Comparison of ENCODE assay signal across 14 cellular contexts in genomic region chr2:215983581-215984351, GRCh38. TPM values are rescaled to one million over a fixed set of nuclear protein-coding genes. Genes with fewer than 3 reads are reported as not detected.
DNase-seq lines count a peak whose midpoint lies in the region; ATAC-seq and TF ChIP-seq lines count a peak whose summit lies in the region.
"Had no signal": no experiment of that assay in that cellular context is flagged by ENCODE, and none has a peak within 500 bp of the region (broad histone marks: within the 10 kb centered on the region; RNA-seq: fewer than 3 reads in every experiment).

No MANE protein-coding gene starts in this region.

- H3K4me3 Mint-ChIP-seq in stimulated activated naive CD8-positive, alpha-beta T cell treated with anti-CD3 and anti-CD28 coated beads, Interleukin-15, amount 100 ng/mL, for 72 hours: no peak overlapping the region
- H3K4me3 Mint-ChIP-seq in activated T-cell treated with anti-CD3 and anti-CD28 coated beads, Interleukin-2, amount 50 U/mL, for 4 hours: no peak overlapping the region
- H3K4me3 Mint-ChIP-seq: activated T-cell treated with anti-CD3 and anti-CD28 coated beads, Interleukin-2, amount 50 U/mL, for 24 hours; stimulated activated effector memory CD8-positive, alpha-beta T cell treated with anti-CD3 and anti-CD28 coated beads, Interleukin-12 subunit alpha, Interleukin-12 subunit beta, amount 100 ng/mL, for 72 hours had no signal

- no peaks in the 10 kb centered on the region for H3K36me3 ChIP-seq in suprapubic skin

- peaks cover 31% of the 10 kb centered on the region for H3K36me3 Mint-ChIP-seq in activated T-cell treated with anti-CD3 and anti-CD28 coated beads, Interleukin-2, amount 50 U/mL, for 4 hours (ENCODE audit: insufficient read depth)

- H3K27ac ChIP-seq in suprapubic skin: peak overlapping the region; percentile 6

- no peak for TF ChIP-seq CTCF in suprapubic skin (IDR thresholded peaks at IDR 0.05)

- H3K9me3 ChIP-seq in suprapubic skin: no peaks in the 10 kb centered on the region

- no peak overlapping the region for H3K4me3 ChIP-seq in suprapubic skin
- H3K4me3 ChIP-seq: smooth muscle cell had no signal

- H3K9me3 Mint-ChIP-seq in stimulated activated naive CD8-positive, alpha-beta T cell treated with anti-CD3 and anti-CD28 coated beads, Interleukin-15, amount 100 ng/mL, for 72 hours: peaks cover 16 to 17% of the 10 kb centered on the region in 2 donors
- H3K9me3 Mint-ChIP-seq in activated T-cell treated with anti-CD3 and anti-CD28 coated beads, Interleukin-2, amount 50 U/mL, for 4 hours: peaks cover 8% of the 10 kb centered on the region

- no peaks in the 10 kb centered on the region for H3K27me3 Mint-ChIP-seq in stimulated activated naive CD8-positive, alpha-beta T cell treated with anti-CD3 and anti-CD28 coated beads, Interleukin-15, amount 100 ng/mL, for 72 hours
- H3K27me3 Mint-ChIP-seq in activated T-cell treated with anti-CD3 and anti-CD28 coated beads, Interleukin-2, amount 50 U/mL, for 4 hours (ENCODE audit: low read depth): no peaks in the 10 kb centered on the region
- H3K27me3 Mint-ChIP-seq: activated T-cell treated with anti-CD3 and anti-CD28 coated beads, Interleukin-2, amount 50 U/mL, for 24 hours had no signal

- WGBS in suprapubic skin: 65% methylated on average over 2 of the region's 2 CpGs

- TF ChIP-seq EP300 in suprapubic skin (IDR thresholded peaks at IDR 0.05): no peak

- no peaks in the 10 kb centered on the region for H3K27me3 ChIP-seq in suprapubic skin

- peaks cover 4% of the 10 kb centered on the region for H3K4me1 Mint-ChIP-seq in stimulated activated naive CD8-positive, alpha-beta T cell treated with anti-CD3 and anti-CD28 coated beads, Interleukin-15, amount 100 ng/mL, for 72 hours
- H3K4me1 Mint-ChIP-seq in activated T-cell treated with anti-CD3 and anti-CD28 coated beads, Interleukin-2, amount 50 U/mL, for 4 hours (ENCODE audit: low read depth): peaks cover 13% of the 10 kb centered on the region

- ATAC-seq in stimulated activated naive CD8-positive, alpha-beta T cell treated with anti-CD3 and anti-CD28 coated beads, Interleukin-15, amount 100 ng/mL, for 72 hours: no peak
- ATAC-seq in stimulated activated naive CD8-positive, alpha-beta T cell treated with anti-CD3 and anti-CD28 coated beads, Interleukin-15, Interleukin-2, amounts not matched to agents 100 U/mL and 50 U/mL, for 24 hours: no peak
- peak; percentile 65 for ATAC-seq in HG02798 (IDR thresholded peaks at IDR 0.05; ENCODE audit: poor library complexity, unreplicated experiment)
- ATAC-seq in activated T-cell treated with anti-CD3 and anti-CD28 coated beads, Interleukin-2, amount 50 U/mL, for 4 hours: no peak
- no peak for ATAC-seq in left lobe of liver
- ATAC-seq: stimulated activated effector memory CD8-positive, alpha-beta T cell treated with anti-CD3 and anti-CD28 coated beads, Interleukin-12 subunit alpha, Interleukin-12 subunit beta, amount 100 ng/mL, for 72 hours had no signal

- no peak for DNase-seq in stimulated activated naive CD8-positive, alpha-beta T cell treated with anti-CD3 and anti-CD28 coated beads, Interleukin-15, amount 100 ng/mL, for 72 hours
- DNase-seq in stimulated activated naive CD8-positive, alpha-beta T cell treated with anti-CD3 and anti-CD28 coated beads, Interleukin-15, Interleukin-2, amounts not matched to agents 100 U/mL and 50 U/mL, for 24 hours: no peak
- DNase-seq in NCI-H2171 (lab: John Stamatoyannopoulos, UW): peak; percentile 35
- DNase-seq in suprapubic skin (ENCODE audit: low spot score in 2 of 2): no peak
- no peak for DNase-seq in activated T-cell treated with anti-CD3 and anti-CD28 coated beads, Interleukin-2, amount 50 U/mL, for 48 hours
- no peak for DNase-seq in activated T-cell treated with anti-CD3 and anti-CD28 coated beads, Interleukin-2, amount 50 U/mL, for 4 hours
- no peak for DNase-seq in left lobe of liver (ENCODE audit: low spot score)
- DNase-seq: ACHN; activated T-cell treated with anti-CD3 and anti-CD28 coated beads, Interleukin-2, amount 50 U/mL, for 24 hours; cerebellar nuclear complex; NCI-H2081 had no signal

- H3K27ac Mint-ChIP-seq in stimulated activated naive CD8-positive, alpha-beta T cell treated with anti-CD3 and anti-CD28 coated beads, Interleukin-15, amount 100 ng/mL, for 72 hours: peak overlapping the region; percentile 31 to 54
- H3K27ac Mint-ChIP-seq: stimulated activated effector memory CD8-positive, alpha-beta T cell treated with anti-CD3 and anti-CD28 coated beads, Interleukin-12 subunit alpha, Interleukin-12 subunit beta, amount 100 ng/mL, for 72 hours had no signal

- no peak for TF ChIP-seq POLR2A in suprapubic skin (IDR thresholded peaks at IDR 0.05)

- peaks cover 7% of the 10 kb centered on the region for H3K4me1 ChIP-seq in suprapubic skin

RNA-seq across cellular contexts. Expression of gene MREG, which starts 29.6 kb away (rescaled TPM):
- total RNA-seq in suprapubic skin (10 to 100 TPM; 26.1 to 37.3 (median 29.7) TPM), left lobe of liver (6.2 TPM)
- 10 to 100 TPM; 14.9 to 23.2 (median 15.0) TPM for total RNA-seq in activated T-cell treated with anti-CD3 and anti-CD28 coated beads, Interleukin-2, amount 50 U/mL, for 4 hours
